Comparison of ENCODE assay signal across 29 cellular contexts in the genomic region with DNA sequence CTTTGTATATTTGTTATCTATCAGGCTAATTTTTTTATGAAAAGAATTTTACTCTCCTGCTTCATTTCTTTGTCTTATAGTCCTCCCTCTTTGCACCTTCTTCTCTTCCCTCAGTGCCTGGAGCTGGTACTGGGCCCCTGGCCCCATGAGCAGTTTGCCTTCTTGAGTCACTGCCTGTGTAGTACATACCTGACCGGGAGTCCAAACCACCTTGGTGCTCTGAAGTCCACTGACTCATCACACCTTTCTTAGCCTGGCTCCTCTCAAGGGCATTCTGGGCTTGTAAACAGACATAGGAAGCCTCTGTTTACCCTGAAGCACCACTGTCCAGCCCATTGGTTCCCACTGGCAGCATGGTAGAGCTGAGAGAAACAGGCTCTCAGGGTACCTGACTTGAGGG.
"Had no signal": no experiment of that assay in that cellular context is flagged by ENCODE, and none has a peak within 500 bp of the region (broad histone marks: within the 10 kb centered on the region; RNA-seq: fewer than 3 reads in every experiment).

No MANE protein-coding gene starts in this region.

- H3K27me3 Mint-ChIP-seq: activated CD4-positive, alpha-beta memory T cell treated with anti-CD3 and anti-CD28 coated beads for 36 hours; activated CD4-positive, alpha-beta T cell treated with anti-CD3 and anti-CD28 coated beads, Interleukin-2, amount 10 ng/mL, durations not matched to agents 24 days and 14 days; activated naive CD4-positive, alpha-beta T cell treated with anti-CD3 and anti-CD28 coated beads, Interleukin-2, amount 50 U/mL, for 24 hours; activated T-cell treated with anti-CD3 and anti-CD28 coated beads, Interleukin-2, amount 50 U/mL, for 24 hours had no signal

- H3K4me1 Mint-ChIP-seq: nephron had no signal

- ATAC-seq: esophagus mucosa; heart left ventricle; left lung; lower lobe of right lung; mucosa of descending colon; right cardiac atrium; stimulated activated naive CD8-positive, alpha-beta T cell treated with anti-CD3 and anti-CD28 coated beads, Interleukin-15, Interleukin-2, amounts not matched to agents 100 U/mL and 50 U/mL, for 24 hours had no signal

- H3K36me3 ChIP-seq: uterus had no signal

- H3K4me3 ChIP-seq: coronary artery, dorsolateral prefrontal cortex, heart left ventricle, left lung, lower lobe of right lung, mucosa of descending colon, thoracic aorta, uterus had no signal

- H3K4me3 Mint-ChIP-seq: activated CD4-positive, alpha-beta memory T cell treated with anti-CD3 and anti-CD28 coated beads for 36 hours; activated CD4-positive, alpha-beta T cell treated with anti-CD3 and anti-CD28 coated beads, Interleukin-2, amount 10 ng/mL, durations not matched to agents 24 days and 14 days; activated naive CD4-positive, alpha-beta T cell treated with anti-CD3 and anti-CD28 coated beads, Interleukin-2, amount 50 U/mL, for 24 hours; activated T-cell treated with anti-CD3 and anti-CD28 coated beads, Interleukin-2, amount 50 U/mL, for 24 hours; nephron; T-helper 1 cell treated with Interleukin-12 subunit alpha and Interleukin-12 subunit beta and Interleukin-4 antibody, amounts not matched to agents 30 μg/mL and 1 μg/mL, for 36 hours had no signal

- H3K27me3 ChIP-seq: dorsolateral prefrontal cortex, heart left ventricle, left lung, uterus had no signal

- DNase-seq: activated CD4-positive, alpha-beta memory T cell treated with anti-CD3 and anti-CD28 coated beads for 36 hours; activated CD4-positive, alpha-beta T cell treated with anti-CD3 and anti-CD28 coated beads, Interleukin-2, amount 10 ng/mL, durations not matched to agents 24 days and 14 days; activated CD4-positive, CD25-positive, alpha-beta regulatory T cell treated with anti-CD3 and anti-CD28 coated beads, Interleukin-2, amount 50 U/mL, for 72 hours; activated CD8-positive, alpha-beta memory T cell treated with anti-CD3 and anti-CD28 coated beads, Interleukin-2, amount 50 U/mL, for 4 hours; activated gamma-delta T cell; activated T-cell treated with anti-CD3 and anti-CD28 coated beads, Interleukin-2, amount 50 U/mL, for 24 hours; anterior cingulate cortex; dorsolateral prefrontal cortex; effector memory CD4-positive, alpha-beta T cell; foreskin fibroblast; heart left ventricle; kidney glomerular epithelial cell; left lung; lower lobe of right lung; mucosa of descending colon; posterior cingulate gyrus; right cardiac atrium; stimulated activated CD4-positive, alpha-beta T cell treated with anti-CD3 and anti-CD28 coated beads, Interleukin-2, amount 100 ng/mL, for 48 hours; stimulated activated naive CD8-positive, alpha-beta T cell treated with anti-CD3 and anti-CD28 coated beads, Interleukin-15, Interleukin-2, amounts not matched to agents 100 U/mL and 50 U/mL, for 24 hours; SW 1271; T1000; trophoblast cell; uterus had no signal

- H3K9me3 ChIP-seq: heart left ventricle, left lung, lower lobe of right lung, mucosa of descending colon, thoracic aorta, uterus had no signal

- H3K27ac ChIP-seq: coronary artery, dorsolateral prefrontal cortex, heart left ventricle, left lung, lower lobe of right lung, thoracic aorta, uterus had no signal

- H3K27ac Mint-ChIP-seq: activated CD4-positive, alpha-beta memory T cell treated with anti-CD3 and anti-CD28 coated beads for 36 hours; activated CD4-positive, alpha-beta T cell treated with anti-CD3 and anti-CD28 coated beads, Interleukin-2, amount 10 ng/mL, durations not matched to agents 24 days and 14 days; activated T-cell treated with anti-CD3 and anti-CD28 coated beads, Interleukin-2, amount 50 U/mL, for 24 hours; nephron; T-helper 1 cell treated with Interleukin-12 subunit alpha and Interleukin-12 subunit beta and Interleukin-4 antibody, amounts not matched to agents 30 μg/mL and 1 μg/mL, for 36 hours had no signal

- H3K4me1 ChIP-seq: heart left ventricle, left lung, lower lobe of right lung, uterus had no signal

- H3K9me3 Mint-ChIP-seq: activated CD4-positive, alpha-beta memory T cell treated with anti-CD3 and anti-CD28 coated beads for 36 hours; activated CD4-positive, alpha-beta T cell treated with anti-CD3 and anti-CD28 coated beads, Interleukin-2, amount 10 ng/mL, durations not matched to agents 24 days and 14 days; activated naive CD4-positive, alpha-beta T cell treated with anti-CD3 and anti-CD28 coated beads, Interleukin-2, amount 50 U/mL, for 24 hours; activated T-cell treated with anti-CD3 and anti-CD28 coated beads, Interleukin-2, amount 50 U/mL, for 24 hours; nephron; T-helper 1 cell treated with Interleukin-12 subunit alpha and Interleukin-12 subunit beta and Interleukin-4 antibody, amounts not matched to agents 30 μg/mL and 1 μg/mL, for 36 hours had no signal
